In genomic region chr21:44867464-44867863, GRCh38 we compare ENCODE assay signal across 9 cellular contexts. TPM values are rescaled to one million over a fixed set of nuclear protein-coding genes. Genes with fewer than 3 reads are reported as not detected.
A peak's percentile ranks its signal among the peaks of the same experiment; 100 is the strongest.
DNase-seq lines count a peak whose midpoint lies in the region; ATAC-seq, FAIRE-seq and TF ChIP-seq lines count a peak whose summit lies in the region.
"Had no signal": no experiment of that assay in that cellular context is flagged by ENCODE, and none has a peak within 500 bp of the region (broad histone marks: within the 10 kb centered on the region; RNA-seq: fewer than 3 reads in every experiment).

No MANE protein-coding gene starts in this region.

- intact Hi-C loops in activated T-helper 1 cell treated with anti-CD3 and anti-CD28 coated beads, Interleukin-12 subunit alpha, Interleukin-12 subunit beta, Interleukin-2, Interleukin-4 antibody, amounts not matched to agents 30 ng/mL and 10 ng/mL and 1 ng/mL, durations not matched to agents 14 hours and 24 hours and 36 hours (cut with micrococcal nuclease) = no loop called here
- intact Hi-C loops in HepG2 (cut with micrococcal nuclease; ENCODE audit: unreplicated experiment) = no loop called here

- H3K27me3 ChIP-seq in HepG2 (ENCODE audit: control insufficient read depth in 1 of 2, insufficient read depth in 2 of 2, low read length in 2 of 2) (no peaks in the 10 kb centered on the region; a peak in 1 of 5 replicates), thoracic aorta (replicated peaks; ENCODE audit: insufficient read depth) (no peaks in the 10 kb centered on the region)

- H3K9me3 ChIP-seq in HepG2 (ENCODE audit: low read length) (no peaks in the 10 kb centered on the region), thoracic aorta (no peaks in the 10 kb centered on the region)

- no peak for ATAC-seq in HepG2
- ATAC-seq in thoracic aorta (ENCODE audit: insufficient number of reproducible peaks, low FRiP score, low read depth) = no peak
- ATAC-seq in HG02610 (IDR thresholded peaks at IDR 0.05; ENCODE audit: unreplicated experiment) = no peak

- BruUV-seq in HepG2 (replicated peaks; lab: Mats Ljungman, UMichigan) = no TSS peak

- H3K27ac Mint-ChIP-seq in activated naive CD4-positive, alpha-beta T cell treated with anti-CD3 and anti-CD28 coated beads, Interleukin-2, amount 10 ng/mL, durations not matched to agents 7 days and 5 days = peak overlapping the region; percentile 90
- peak overlapping the region; percentile 88 for H3K27ac Mint-ChIP-seq in activated T-helper 1 cell treated with anti-CD3 and anti-CD28 coated beads, Interleukin-12 subunit alpha, Interleukin-12 subunit beta, Interleukin-2, Interleukin-4 antibody, amounts not matched to agents 30 ng/mL and 10 ng/mL and 1 ng/mL, durations not matched to agents 14 hours and 24 hours and 36 hours

- FAIRE-seq in HepG2 (lab: Jason Lieb, UNC) = no peak

- H3K9ac ChIP-seq in HepG2 (ENCODE audit: insufficient read depth, low read depth, low read length) = peak overlapping the region; percentile 4

- H2AFZ ChIP-seq in HepG2 (ENCODE audit: low read length) = no peak overlapping the region

- POLR2A ChIA-PET in HepG2 (lab: Yijun Ruan, JAX) = interaction anchor here (1.3 to 1.4 kb wide), 2 partner anchors 11 to 46 kb away, joined by 4 to 5 read pairs; no protein-coding TSS in a partner anchor

- no peaks in the 10 kb centered on the region for H3K27me3 Mint-ChIP-seq in activated naive CD4-positive, alpha-beta T cell treated with anti-CD3 and anti-CD28 coated beads, Interleukin-2, amount 10 ng/mL, durations not matched to agents 7 days and 5 days
- H3K27me3 Mint-ChIP-seq in activated T-helper 1 cell treated with anti-CD3 and anti-CD28 coated beads, Interleukin-12 subunit alpha, Interleukin-12 subunit beta, Interleukin-2, Interleukin-4 antibody, amounts not matched to agents 30 ng/mL and 10 ng/mL and 1 ng/mL, durations not matched to agents 14 hours and 24 hours and 36 hours (ENCODE audit: insufficient read depth) = no peaks in the 10 kb centered on the region

- peaks cover 99% of the 10 kb centered on the region for H4K20me1 ChIP-seq in HepG2 (ENCODE audit: insufficient read depth, low read length)

- peak overlapping the region in 1 of 3 experiments; percentile 42; a peak in 2 of 6 replicates for H3K4me3 ChIP-seq in HepG2 (replicated peaks in 1 of 3; ENCODE audit: insufficient read depth in 1 of 3, low read depth in 2 of 3, low read length in 3 of 3)
- H3K4me3 ChIP-seq in thoracic aorta = no peak overlapping the region

- DNase-seq in activated naive CD4-positive, alpha-beta T cell treated with anti-CD3 and anti-CD28 coated beads, Interleukin-2, amount 10 ng/mL, durations not matched to agents 7 days and 5 days = no peak
- no peak for DNase-seq in activated naive CD4-positive, alpha-beta T cell (lab: John Stamatoyannopoulos, UW)
- DNase-seq in activated T-helper 1 cell treated with anti-CD3 and anti-CD28 coated beads, Interleukin-12 subunit alpha, Interleukin-12 subunit beta, Interleukin-2, Interleukin-4 antibody, amounts not matched to agents 30 ng/mL and 10 ng/mL and 1 ng/mL, durations not matched to agents 14 hours and 24 hours and 36 hours (ENCODE audit: low spot score) = no peak
- DNase-seq in HepG2 (ENCODE audit: low spot score) = no peak
- no peak for DNase-seq in thoracic aorta (ENCODE audit: low spot score)
- DNase-seq in NCI-H2196 treated with DMSO at 0.1 percent for 48 hours (lab: John Stamatoyannopoulos, UW; ENCODE audit: unreplicated experiment) = no peak
- no peak for DNase-seq in DMS79 treated with DMSO at 0.1 percent for 48 hours (lab: John Stamatoyannopoulos, UW)
- DNase-seq: GF-D8 had no signal

- peaks cover 82% of the 10 kb centered on the region for H3K4me1 ChIP-seq in HepG2 (ENCODE audit: insufficient read depth, low read length)
- H3K4me1 ChIP-seq in thoracic aorta (ENCODE audit: control insufficient read depth in 1 of 2, low read depth in 2 of 2) = peaks cover 47 to 71% of the 10 kb centered on the region in 2 donors

- peak overlapping the region; percentile 95 for H3K4me2 ChIP-seq in HepG2 (ENCODE audit: low read depth, low read length)

- H3K36me3 Mint-ChIP-seq in activated naive CD4-positive, alpha-beta T cell treated with anti-CD3 and anti-CD28 coated beads, Interleukin-2, amount 10 ng/mL, durations not matched to agents 7 days and 5 days = peaks cover 40% of the 10 kb centered on the region
- H3K36me3 Mint-ChIP-seq in activated T-helper 1 cell treated with anti-CD3 and anti-CD28 coated beads, Interleukin-12 subunit alpha, Interleukin-12 subunit beta, Interleukin-2, Interleukin-4 antibody, amounts not matched to agents 30 ng/mL and 10 ng/mL and 1 ng/mL, durations not matched to agents 14 hours and 24 hours and 36 hours (ENCODE audit: low read depth) = peaks cover 15% of the 10 kb centered on the region

- no peaks in the 10 kb centered on the region for H3K9me3 Mint-ChIP-seq in activated naive CD4-positive, alpha-beta T cell treated with anti-CD3 and anti-CD28 coated beads, Interleukin-2, amount 10 ng/mL, durations not matched to agents 7 days and 5 days
- no peaks in the 10 kb centered on the region for H3K9me3 Mint-ChIP-seq in activated T-helper 1 cell treated with anti-CD3 and anti-CD28 coated beads, Interleukin-12 subunit alpha, Interleukin-12 subunit beta, Interleukin-2, Interleukin-4 antibody, amounts not matched to agents 30 ng/mL and 10 ng/mL and 1 ng/mL, durations not matched to agents 14 hours and 24 hours and 36 hours

- H3K36me3 ChIP-seq in HepG2 (replicated peaks in 1 of 2; ENCODE audit: control insufficient read depth in 1 of 2, insufficient read depth in 2 of 2, low read length in 2 of 2) (peaks cover 32 to 59% of the 10 kb centered on the region in 2 experiments), thoracic aorta (peaks cover 23% of the 10 kb centered on the region)

- TF ChIP-seq POLR2A in HepG2 (IDR thresholded peaks at IDR 0.05; ENCODE audit: insufficient read depth in 1 of 2, low read depth in 2 of 2, low read length in 2 of 2) = no peak

- TF ChIP-seq CTCF in HepG2 (CRISPR knock-in tag; IDR thresholded peaks at IDR 0.05) = no peak
- TF ChIP-seq CTCF in thoracic aorta (IDR thresholded peaks at IDR 0.05) = no peak

- TF ChIP-seq RAD21 in HepG2 (CRISPR knock-in tag; IDR thresholded peaks at IDR 0.05) = no peak

- no peak overlapping the region for H3K4me3 Mint-ChIP-seq in activated naive CD4-positive, alpha-beta T cell treated with anti-CD3 and anti-CD28 coated beads, Interleukin-2, amount 10 ng/mL, durations not matched to agents 7 days and 5 days
- no peak overlapping the region for H3K4me3 Mint-ChIP-seq in activated T-helper 1 cell treated with anti-CD3 and anti-CD28 coated beads, Interleukin-12 subunit alpha, Interleukin-12 subunit beta, Interleukin-2, Interleukin-4 antibody, amounts not matched to agents 30 ng/mL and 10 ng/mL and 1 ng/mL, durations not matched to agents 14 hours and 24 hours and 36 hours

- no peak overlapping the region for H3K27ac ChIP-seq in HepG2 (ENCODE audit: extremely low read length, insufficient read depth, low read length)
- peak overlapping the region; percentile 92 to 98 for H3K27ac ChIP-seq in thoracic aorta

- peaks cover 97% of the 10 kb centered on the region for H3K79me2 ChIP-seq in HepG2 (ENCODE audit: insufficient read depth, low read length)

- TF ChIP-seq EP300 in HepG2 (IDR thresholded peaks at IDR 0.05; ENCODE audit: low read depth in 2 of 2, low read length in 2 of 2) (no peak), HepG2 (CRISPR knock-in tag; IDR thresholded peaks at IDR 0.05; ENCODE audit: borderline replicate concordance) (no peak)

- in situ Hi-C loops in HepG2 (cut with HindIII; ENCODE audit: extremely low pct_ligation_motif_present, low pct_unique_long_range_greater_than_20kb) = no loop called here

- 85% methylated on average over 15 of the region's 15 CpGs for WGBS in HepG2 (ENCODE audit: low lambda C conversion rate)

- CTCF ChIA-PET in activated naive CD4-positive, alpha-beta T cell treated with anti-CD3 and anti-CD28 coated beads, Interleukin-2, amount 10 ng/mL, durations not matched to agents 7 days and 5 days (lab: Charles Lee) = no interaction called here
- CTCF ChIA-PET in HepG2 (lab: Yijun Ruan, JAX; ENCODE audit: low intra/inter-chr PET ratio, low total read pairs) = no interaction called here

- H3K4me1 Mint-ChIP-seq in activated naive CD4-positive, alpha-beta T cell treated with anti-CD3 and anti-CD28 coated beads, Interleukin-2, amount 10 ng/mL, durations not matched to agents 7 days and 5 days = peaks cover 74% of the 10 kb centered on the region
- peaks cover 72% of the 10 kb centered on the region for H3K4me1 Mint-ChIP-seq in activated T-helper 1 cell treated with anti-CD3 and anti-CD28 coated beads, Interleukin-12 subunit alpha, Interleukin-12 subunit beta, Interleukin-2, Interleukin-4 antibody, amounts not matched to agents 30 ng/mL and 10 ng/mL and 1 ng/mL, durations not matched to agents 14 hours and 24 hours and 36 hours (ENCODE audit: low read depth)

RNA-seq across cellular contexts. Expression of gene PTTG1IP, which starts 6.0 kb away (rescaled TPM):
- 46.7 and 48.7 TPM in 2 replicates for total RNA-seq in activated T-helper 1 cell treated with anti-CD3 and anti-CD28 coated beads, Interleukin-12 subunit alpha, Interleukin-12 subunit beta, Interleukin-2, Interleukin-4 antibody, amounts not matched to agents 30 ng/mL and 10 ng/mL and 1 ng/mL, durations not matched to agents 14 hours and 24 hours and 36 hours
- total RNA-seq in HepG2 (2016; rRNA removed; fragmentation: Illumina TruSeq; extraction: Trizol) (89.4 and 161 TPM in 2 replicates), thoracic aorta (100 to 1,000 TPM; 301 to 351 TPM)
- total RNA-seq in HepG2 (2016; cell fraction: cytosol; rRNA removed; fragmentation: Illumina TruSeq; extraction: Trizol; ENCODE audit: low read depth) = 42.7 and 52.7 TPM in 2 replicates
- 93.0 and 159 TPM in 2 replicates for total RNA-seq in HepG2 (2016; cell fraction: insoluble cytoplasmic fraction; rRNA removed; fragmentation: Illumina TruSeq; extraction: Trizol)
- total RNA-seq in HepG2 (2016; cell fraction: membrane; rRNA removed; fragmentation: Illumina TruSeq; extraction: Trizol) = 72.6 and 73.1 TPM in 2 replicates
- 137 and 161 TPM in 2 replicates for total RNA-seq in HepG2 (2016; cell fraction: nucleus; rRNA removed; fragmentation: Illumina TruSeq; extraction: Trizol)
- polyA plus RNA-seq in HepG2 (2011; rRNA removed) = 700 and 734 TPM in 2 replicates
- 548 and 662 TPM in 2 replicates for polyA plus RNA-seq in HepG2 (2011; cell fraction: cytosol; rRNA removed)
- 529 and 555 TPM in 2 replicates for polyA plus RNA-seq in HepG2 (2011; cell fraction: nucleus; rRNA removed)
- polyA plus RNA-seq in HepG2 (2012) = 435 and 453 TPM in 2 replicates
- 22.2 and 24.3 TPM in 2 replicates for polyA plus RNA-seq in HepG2 (2016; cell fraction: cytosol; fragmentation: Illumina TruSeq; extraction: Trizol; ENCODE audit: low read depth)
- 90.0 and 95.3 TPM in 2 replicates for polyA plus RNA-seq in HepG2 (2016; cell fraction: insoluble cytoplasmic fraction; fragmentation: Illumina TruSeq; extraction: Trizol; ENCODE audit: low read depth)
- polyA plus RNA-seq in HepG2 (2016; cell fraction: membrane; fragmentation: Illumina TruSeq; extraction: Trizol; ENCODE audit: low read depth) = 47.9 and 49.9 TPM in 2 replicates
- polyA plus RNA-seq in HepG2 (2016; cell fraction: nucleus; fragmentation: Illumina TruSeq; extraction: Trizol; ENCODE audit: insufficient read depth, low read depth) = 267 and 281 TPM in 2 replicates
- 110 and 581 TPM in 2 replicates for polyA minus RNA-seq in HepG2 (2011; rRNA and poly(A)+ RNA removed; ENCODE audit: low replicate concordance)
- 491 and 595 TPM in 2 replicates for polyA minus RNA-seq in HepG2 (2011; cell fraction: cytosol; rRNA and poly(A)+ RNA removed)
- polyA minus RNA-seq in HepG2 (2011; cell fraction: nucleus; rRNA and poly(A)+ RNA removed) = 203 and 242 TPM in 2 replicates

RNA-seq across cellular contexts. Expression of gene SUMO3, which starts 49.6 kb away (rescaled TPM):
- total RNA-seq in activated T-helper 1 cell treated with anti-CD3 and anti-CD28 coated beads, Interleukin-12 subunit alpha, Interleukin-12 subunit beta, Interleukin-2, Interleukin-4 antibody, amounts not matched to agents 30 ng/mL and 10 ng/mL and 1 ng/mL, durations not matched to agents 14 hours and 24 hours and 36 hours = 86.9 and 88.6 TPM in 2 replicates
- total RNA-seq in HepG2 (2016; rRNA removed; fragmentation: Illumina TruSeq; extraction: Trizol) (92.4 and 111 TPM in 2 replicates), thoracic aorta (10 to 100 TPM; 66.5 to 66.9 TPM)
- 75.4 and 89.7 TPM in 2 replicates for total RNA-seq in HepG2 (2016; cell fraction: cytosol; rRNA removed; fragmentation: Illumina TruSeq; extraction: Trizol; ENCODE audit: low read depth)
- 95.7 and 103 TPM in 2 replicates for total RNA-seq in HepG2 (2016; cell fraction: insoluble cytoplasmic fraction; rRNA removed; fragmentation: Illumina TruSeq; extraction: Trizol)
- total RNA-seq in HepG2 (2016; cell fraction: membrane; rRNA removed; fragmentation: Illumina TruSeq; extraction: Trizol) = 169 and 187 TPM in 2 replicates
- total RNA-seq in HepG2 (2016; cell fraction: nucleus; rRNA removed; fragmentation: Illumina TruSeq; extraction: Trizol) = 37.2 and 43.4 TPM in 2 replicates
- 46.6 and 51.4 TPM in 2 replicates for polyA plus RNA-seq in HepG2 (2011; rRNA removed)
- 69.8 and 78.7 TPM in 2 replicates for polyA plus RNA-seq in HepG2 (2011; cell fraction: cytosol; rRNA removed)
- 23.1 and 24.9 TPM in 2 replicates for polyA plus RNA-seq in HepG2 (2011; cell fraction: nucleus; rRNA removed)
- polyA plus RNA-seq in HepG2 (2012) = 80.3 and 83.9 TPM in 2 replicates
- 129 and 158 TPM in 2 replicates for polyA plus RNA-seq in HepG2 (2016; cell fraction: cytosol; fragmentation: Illumina TruSeq; extraction: Trizol; ENCODE audit: low read depth)
- 154 and 159 TPM in 2 replicates for polyA plus RNA-seq in HepG2 (2016; cell fraction: insoluble cytoplasmic fraction; fragmentation: Illumina TruSeq; extraction: Trizol; ENCODE audit: low read depth)
- polyA plus RNA-seq in HepG2 (2016; cell fraction: membrane; fragmentation: Illumina TruSeq; extraction: Trizol; ENCODE audit: low read depth) = 228 and 251 TPM in 2 replicates
- 69.6 and 74.5 TPM in 2 replicates for polyA plus RNA-seq in HepG2 (2016; cell fraction: nucleus; fragmentation: Illumina TruSeq; extraction: Trizol; ENCODE audit: insufficient read depth, low read depth)
- 52.3 and 76.3 TPM in 2 replicates for polyA minus RNA-seq in HepG2 (2011; rRNA and poly(A)+ RNA removed; ENCODE audit: low replicate concordance)
- 36.4 and 40.4 TPM in 2 replicates for polyA minus RNA-seq in HepG2 (2011; cell fraction: cytosol; rRNA and poly(A)+ RNA removed)
- 19.8 and 23.2 TPM in 2 replicates for polyA minus RNA-seq in HepG2 (2011; cell fraction: nucleus; rRNA and poly(A)+ RNA removed)

RNA-seq across cellular contexts. Expression of gene ITGB2, which starts 53.2 kb away (rescaled TPM):
- 292 and 294 TPM in 2 replicates for total RNA-seq in activated T-helper 1 cell treated with anti-CD3 and anti-CD28 coated beads, Interleukin-12 subunit alpha, Interleukin-12 subunit beta, Interleukin-2, Interleukin-4 antibody, amounts not matched to agents 30 ng/mL and 10 ng/mL and 1 ng/mL, durations not matched to agents 14 hours and 24 hours and 36 hours
- total RNA-seq in HepG2 (2016; rRNA removed; fragmentation: Illumina TruSeq; extraction: Trizol) (1.6 and 4.2 TPM in 2 replicates), thoracic aorta (100 to 1,000 TPM; 161 to 166 TPM)
- total RNA-seq in HepG2 (2016; cell fraction: cytosol; rRNA removed; fragmentation: Illumina TruSeq; extraction: Trizol; ENCODE audit: low read depth) = 0.71 and 0.91 TPM in 2 replicates
- 2.3 and 3.5 TPM in 2 replicates for total RNA-seq in HepG2 (2016; cell fraction: insoluble cytoplasmic fraction; rRNA removed; fragmentation: Illumina TruSeq; extraction: Trizol)
- total RNA-seq in HepG2 (2016; cell fraction: membrane; rRNA removed; fragmentation: Illumina TruSeq; extraction: Trizol) = 1.2 and 1.9 TPM in 2 replicates
- 6.5 and 6.6 TPM in 2 replicates for total RNA-seq in HepG2 (2016; cell fraction: nucleus; rRNA removed; fragmentation: Illumina TruSeq; extraction: Trizol)
- polyA plus RNA-seq in HepG2 (2011; rRNA removed) = 18.0 and 26.4 TPM in 2 replicates
- polyA plus RNA-seq in HepG2 (2011; cell fraction: cytosol; rRNA removed) = 22.3 and 25.2 TPM in 2 replicates
- polyA plus RNA-seq in HepG2 (2011; cell fraction: nucleus; rRNA removed) = 63.6 and 64.3 TPM in 2 replicates
- 28.1 and 37.9 TPM in 2 replicates for polyA plus RNA-seq in HepG2 (2012)
- polyA plus RNA-seq in HepG2 (2016; cell fraction: cytosol; fragmentation: Illumina TruSeq; extraction: Trizol; ENCODE audit: low read depth) = 0.53 and 1.0 TPM in 2 replicates
- 2.2 and 2.5 TPM in 2 replicates for polyA plus RNA-seq in HepG2 (2016; cell fraction: insoluble cytoplasmic fraction; fragmentation: Illumina TruSeq; extraction: Trizol; ENCODE audit: low read depth)
- polyA plus RNA-seq in HepG2 (2016; cell fraction: membrane; fragmentation: Illumina TruSeq; extraction: Trizol; ENCODE audit: low read depth) = 1.3 and 1.5 TPM in 2 replicates
- 5.9 and 7.0 TPM in 2 replicates for polyA plus RNA-seq in HepG2 (2016; cell fraction: nucleus; fragmentation: Illumina TruSeq; extraction: Trizol; ENCODE audit: insufficient read depth, low read depth)
- 1.4 and 26.8 TPM in 2 replicates for polyA minus RNA-seq in HepG2 (2011; rRNA and poly(A)+ RNA removed; ENCODE audit: low replicate concordance)
- polyA minus RNA-seq in HepG2 (2011; cell fraction: cytosol; rRNA and poly(A)+ RNA removed) = 11.9 and 12.6 TPM in 2 replicates
- 10.0 and 14.7 TPM in 2 replicates for polyA minus RNA-seq in HepG2 (2011; cell fraction: nucleus; rRNA and poly(A)+ RNA removed)

Comparison
In these comparisons a context has a peak if more than half of its experiments do, and no peak if none do; other contexts are left out.
1. RNA of gene ITGB2, which starts 53.2 kb away (total RNA-seq): 292 to 294 TPM in activated T-helper 1 cell treated with anti-CD3 and anti-CD28 coated beads, Interleukin-12 subunit alpha, Interleukin-12 subunit beta, Interleukin-2, Interleukin-4 antibody, amounts not matched to agents 30 ng/mL and 10 ng/mL and 1 ng/mL, durations not matched to agents 14 hours and 24 hours and 36 hours and 161 to 166 TPM in thoracic aorta; 0.71 to 6.6 TPM in HepG2; every median in the first group is over 10 times any median in the second.